In the genomic region with DNA sequence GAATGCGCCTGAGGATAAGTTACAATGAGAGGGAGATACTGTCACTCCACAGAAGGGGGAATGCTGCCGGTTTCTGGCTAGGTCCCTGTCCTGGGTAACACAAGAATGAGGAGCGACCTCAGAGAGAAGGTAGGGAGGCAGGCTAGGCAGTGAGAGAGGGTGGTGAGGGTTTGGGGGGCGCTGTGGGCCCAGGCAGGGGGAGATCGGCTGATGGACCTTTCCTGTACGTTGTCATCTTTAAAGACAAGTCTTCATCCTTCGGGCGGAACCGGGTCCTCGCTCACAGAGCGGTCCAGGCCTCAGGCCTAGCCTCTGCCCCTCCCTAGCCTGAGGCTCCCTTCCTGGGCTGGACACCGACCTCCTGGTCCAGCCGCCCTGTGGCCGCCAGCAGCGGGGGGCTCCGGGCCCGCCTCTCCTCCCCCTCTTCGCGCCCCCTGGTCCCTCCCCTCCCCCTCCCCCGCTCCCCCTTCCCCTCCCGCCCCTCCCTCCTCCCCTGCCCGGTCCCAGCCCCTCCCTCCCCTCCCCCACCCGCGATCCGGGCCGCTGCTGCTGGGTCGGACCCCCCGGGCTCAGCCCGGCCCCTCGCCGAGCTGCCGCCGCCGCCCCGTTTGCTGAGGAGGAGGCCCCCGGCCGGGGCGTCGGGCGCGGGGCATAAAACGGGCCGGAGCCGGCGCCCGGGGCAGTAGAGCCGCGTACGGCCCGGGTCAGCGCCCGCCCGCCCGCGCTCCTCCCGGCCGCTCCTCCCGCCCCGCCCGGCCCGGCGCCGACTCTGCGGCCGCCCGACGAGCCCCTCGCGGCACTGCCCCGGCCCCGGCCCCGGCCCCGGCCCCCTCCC, we compare ENCODE assay signal across 8 cellular contexts. TPM values are rescaled to one million over a fixed set of nuclear protein-coding genes. Genes with fewer than 3 reads are reported as not detected.
DNase-seq lines count a peak whose midpoint lies in the region; ATAC-seq and TF ChIP-seq lines count a peak whose summit lies in the region.

A gene (plus strand): TSS at position 680 of the 835 bp plus-strand sequence. CDS start 265 bp downstream, outside the sequence.

- WGBS in body of pancreas, 2 donors = 59 to 61% methylated on average over 14 to 18 of the region's 73 CpGs

- peaks cover 34% of the 10 kb centered on the region for H3K4me1 ChIP-seq in body of pancreas

- H3K4me3 ChIP-seq in body of pancreas = peak within 1 kb of the TSS in 1 of 2 donors; percentile 17

- no peaks in the 10 kb centered on the region for H3K9me3 Mint-ChIP-seq in stimulated activated memory B cell treated with anti-CD40 and anti-IgM and Interleukin-4, amounts not matched to agents 10 μg/mL and 1 μg/mL and 100 μg/mL, for 72 hours

- TF ChIP-seq POLR2A in body of pancreas (IDR thresholded peaks at IDR 0.05) = no peak

- no peaks in the 10 kb centered on the region for H3K36me3 Mint-ChIP-seq in stimulated activated memory B cell treated with anti-CD40 and anti-IgM and Interleukin-4, amounts not matched to agents 10 μg/mL and 1 μg/mL and 100 μg/mL, for 72 hours

- H3K27ac ChIP-seq in body of pancreas = peak within 1 kb of the TSS; percentile 32 to 45 (median 44)

- DNase-seq in body of pancreas (no peak), left colon (no peak), HuH-7.5 (ENCODE audit: low spot score) (no peak)
- no peak for DNase-seq in effector CD8-positive, alpha-beta T cell (lab: John Stamatoyannopoulos, UW)
- DNase-seq in stimulated activated CD4-positive, alpha-beta T cell treated with anti-CD3 and anti-CD28 coated beads, Interleukin-4, amount 100 ng/mL, for 4 hours = no peak

- peaks cover 87% of the 10 kb centered on the region for H3K27me3 Mint-ChIP-seq in stimulated activated memory B cell treated with anti-CD40 and anti-IgM and Interleukin-4, amounts not matched to agents 10 μg/mL and 1 μg/mL and 100 μg/mL, for 72 hours

- no peak for TF ChIP-seq CTCF in body of pancreas (IDR thresholded peaks at IDR 0.05)

- H3K4me1 Mint-ChIP-seq in stimulated activated memory B cell treated with anti-CD40 and anti-IgM and Interleukin-4, amounts not matched to agents 10 μg/mL and 1 μg/mL and 100 μg/mL, for 72 hours = peaks cover 14% of the 10 kb centered on the region

- ATAC-seq in body of pancreas (no peak), left colon (peak; percentile 24), HG03108 (IDR thresholded peaks at IDR 0.05; ENCODE audit: unreplicated experiment) (no peak)
- peak; percentile 27 for ATAC-seq in stimulated activated memory B cell treated with anti-CD40 and anti-IgM and Interleukin-4, amounts not matched to agents 10 μg/mL and 1 μg/mL and 100 μg/mL, for 72 hours

- peak within 1 kb of the TSS; percentile 46 for H3K4me3 Mint-ChIP-seq in stimulated activated memory B cell treated with anti-CD40 and anti-IgM and Interleukin-4, amounts not matched to agents 10 μg/mL and 1 μg/mL and 100 μg/mL, for 72 hours

- no peak within 1 kb of the TSS for H3K27ac Mint-ChIP-seq in stimulated activated memory B cell treated with anti-CD40 and anti-IgM and Interleukin-4, amounts not matched to agents 10 μg/mL and 1 μg/mL and 100 μg/mL, for 72 hours

- H3K9me3 ChIP-seq in body of pancreas = no peaks in the 10 kb centered on the region

- H3K27me3 ChIP-seq in body of pancreas = no peaks in the 10 kb centered on the region

- no peak for TF ChIP-seq RAD21 in Ishikawa (IDR thresholded peaks at IDR 0.05; ENCODE audit: low read depth)

- H3K36me3 ChIP-seq in body of pancreas (replicated peaks in 1 of 2; ENCODE audit: insufficient read depth in 1 of 2, low read depth in 2 of 2) = no peaks in the 10 kb centered on the region

- TF ChIP-seq EP300 in Ishikawa (IDR thresholded peaks at IDR 0.05; ENCODE audit: borderline replicate concordance) = no peak

- intact Hi-C loops in body of pancreas (cut with DNase I) = no loop called here
- intact Hi-C loops in left colon (cut with DNase I, micrococcal nuclease) = loop anchor here in 1 of 2 donors (10.0 kb wide), 1 partner anchor 165 kb away; no protein-coding TSS in a partner anchor

TF ChIP-seq in Ishikawa, 13 proteins besides CTCF, POLR2A, EP300 and RAD21:
- TF ChIP-seq EGR1 (IDR thresholded peaks at IDR 0.05) = no peak
- no peak for TF ChIP-seq FOXM1 (IDR thresholded peaks at IDR 0.05; ENCODE audit: borderline replicate concordance, low read depth)
- TF ChIP-seq ZBTB7A (IDR thresholded peaks at IDR 0.05; ENCODE audit: low read depth) = peak; percentile 0; the same call in 1 of the 2 replicates
- no peak for TF ChIP-seq TAF1 (IDR thresholded peaks at IDR 0.05; ENCODE audit: low read depth)
- TF ChIP-seq TCF12 (IDR thresholded peaks at IDR 0.05; ENCODE audit: low read depth) = no peak
- TF ChIP-seq, protein P1, sequence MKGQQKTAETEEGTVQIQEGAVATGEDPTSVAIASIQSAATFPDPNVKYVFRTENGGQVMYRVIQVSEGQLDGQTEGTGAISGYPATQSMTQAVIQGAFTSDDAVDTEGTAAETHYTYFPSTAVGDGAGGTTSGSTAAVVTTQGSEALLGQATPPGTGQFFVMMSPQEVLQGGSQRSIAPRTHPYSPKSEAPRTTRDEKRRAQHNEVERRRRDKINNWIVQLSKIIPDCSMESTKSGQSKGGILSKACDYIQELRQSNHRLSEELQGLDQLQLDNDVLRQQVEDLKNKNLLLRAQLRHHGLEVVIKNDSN (IDR thresholded peaks at IDR 0.05) = no peak
- no peak for TF ChIP-seq NFIC (IDR thresholded peaks at IDR 0.05)
- no peak for TF ChIP-seq CREB1 (IDR thresholded peaks at IDR 0.05; ENCODE audit: low read depth)

RNA-seq across cellular contexts. Expression of the gene that starts here (rescaled TPM):
- 10 to 100 TPM; 47.2 to 50.4 TPM for total RNA-seq in body of pancreas
- 1 to 10 TPM; 2.1 to 2.6 TPM for total RNA-seq in left colon

Comparison
In these comparisons a context has a peak if more than half of its experiments do, and no peak if none do; other contexts are left out.
1. RNA of the gene that starts here (total RNA-seq): 47.2 to 50.4 TPM in body of pancreas; 2.1 to 2.6 TPM in left colon; every median in the first group is over 10 times any median in the second.
2. ATAC-seq: peak in left colon (single experiment) and stimulated activated memory B cell treated with anti-CD40 and anti-IgM and Interleukin-4, amounts not matched to agents 10 μg/mL and 1 μg/mL and 100 μg/mL, for 72 hours (single experiment); none in body of pancreas (single experiment) and HG03108 (single experiment).